9 cellular contexts compared by ENCODE assay signal in the genomic region with DNA sequence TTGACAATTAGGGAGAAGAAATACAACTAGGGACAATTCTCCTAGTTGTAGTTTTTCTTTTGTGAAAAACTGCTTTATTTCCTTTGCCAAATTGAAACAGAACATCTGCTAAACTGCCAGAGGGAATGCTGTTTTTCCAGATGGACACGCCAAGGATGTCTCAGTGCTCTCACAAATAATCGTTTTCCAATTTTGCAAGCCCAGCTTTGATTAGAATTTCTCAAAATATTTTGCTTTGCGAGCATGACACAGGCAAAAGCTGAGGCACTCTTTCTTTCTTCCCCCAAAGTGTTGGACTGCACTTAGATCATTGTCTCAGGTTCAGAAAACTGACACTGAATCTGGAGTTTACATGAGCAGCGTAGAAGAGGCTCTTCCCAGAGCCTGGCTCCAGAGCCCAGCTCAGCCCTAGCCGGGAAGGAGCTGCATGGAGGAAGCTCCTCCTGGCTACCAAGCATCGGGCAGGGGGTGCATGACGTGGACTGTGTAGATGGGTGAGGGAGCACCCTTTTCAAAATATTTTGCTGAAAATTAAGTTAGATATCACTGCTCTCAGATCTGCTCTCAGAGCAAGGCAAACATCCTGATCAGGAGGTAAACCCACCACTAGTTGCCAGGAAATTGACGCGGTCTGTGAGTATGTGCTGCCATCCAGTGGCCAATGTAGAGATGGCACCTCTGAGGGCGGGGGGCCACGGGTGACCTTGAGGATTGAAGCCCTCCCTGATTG.
DNase-seq lines count a peak whose midpoint lies in the region; ATAC-seq, FAIRE-seq and TF ChIP-seq lines count a peak whose summit lies in the region.
"Had no signal": no experiment of that assay in that cellular context is flagged by ENCODE, and none has a peak within 500 bp of the region (broad histone marks: within the 10 kb centered on the region; RNA-seq: fewer than 3 reads in every experiment).

No MANE protein-coding gene starts in this region.

- TF ChIP-seq CTCF in GM12878 (IDR thresholded peaks at IDR 0.05 in 2 of 3, conservative IDR thresholded peaks at IDR 0.05 in 1 of 3; ENCODE audit: control insufficient read depth in 2 of 3, extremely low read depth in 1 of 3, insufficient read depth in 1 of 3, low read depth in 3 of 3, low read length in 3 of 3): peak; percentile 85 to 93 (median 89)
- peak; percentile 92 to 96 (median 94) for TF ChIP-seq CTCF in spleen (IDR thresholded peaks at IDR 0.05 in 8 of 11, conservative IDR thresholded peaks at IDR 0.05 in 3 of 11)

- no peak overlapping the region for H3K4me3 ChIP-seq in Karpas-422 (ENCODE audit: low read length)
- no peak overlapping the region for H3K4me3 ChIP-seq in GM12878
- H3K4me3 ChIP-seq in spleen: peak overlapping the region in 1 of 8 donors; percentile 31

- H2AFZ ChIP-seq in Karpas-422 (ENCODE audit: low read length): no peak overlapping the region
- no peak overlapping the region for H2AFZ ChIP-seq in GM12878 (ENCODE audit: control insufficient read depth, low read depth, low read length)

- 18% methylated on average over 11 of the region's 11 CpGs for WGBS in GM12878 (ENCODE audit: insufficient coverage, insufficient replicate concordance, low lambda C conversion rate, missing lambda C conversion rate)
- WGBS in spleen, 5 donors: 26 to 40% (median 32%) methylated on average over 7 to 11 of the region's 11 CpGs

- RAD21 ChIA-PET in GM12878 (lab: Charles Lee; ENCODE audit: unreplicated experiment): interaction anchor here (0.7 to 1.7 kb wide), 11 partner anchors 8 to 762 kb away, joined by 3 to 16 read pairs (median 3); no protein-coding TSS in a partner anchor

- H3K4me1 ChIP-seq in Karpas-422 (ENCODE audit: low read length) (no peaks in the 10 kb centered on the region), GM12878 (ENCODE audit: control insufficient read depth, insufficient read depth, low read length) (no peaks in the 10 kb centered on the region), spleen (peaks cover 0 to 45% (median 21%) of the 10 kb centered on the region in 6 donors)

- no peak overlapping the region for H3K27ac ChIP-seq in Karpas-422 (ENCODE audit: low read length)
- no peak overlapping the region for H3K27ac ChIP-seq in GM12878 (ENCODE audit: control insufficient read depth, insufficient read depth)
- H3K27ac ChIP-seq in spleen: no peak overlapping the region

- no peak for TF ChIP-seq EP300 in GM12878 (IDR thresholded peaks at IDR 0.05; ENCODE audit: borderline replicate concordance in 1 of 2, control insufficient read depth in 1 of 2, low read depth in 2 of 2, low read length in 2 of 2)

- no peaks in the 10 kb centered on the region for H3K9me2 ChIP-seq in Karpas-422 (replicated peaks; ENCODE audit: insufficient read depth, low read length)

- peak; percentile 81 for ATAC-seq in GM21576 (IDR thresholded peaks at IDR 0.05; ENCODE audit: unreplicated experiment)
- ATAC-seq in GM12878: peak; percentile 90
- no peak for ATAC-seq in GM19324 (IDR thresholded peaks at IDR 0.05; ENCODE audit: low FRiP score, unreplicated experiment)

- peak; percentile 57 for FAIRE-seq in GM12878 (lab: Jason Lieb, UNC)
- FAIRE-seq: islet of Langerhans had no signal

- TF ChIP-seq RAD21 in GM12878 (IDR thresholded peaks at IDR 0.05; ENCODE audit: insufficient read depth, low read depth, low read length): peak; percentile 98

- TF ChIP-seq POLR2A in GM12878 (IDR thresholded peaks at IDR 0.05; ENCODE audit: low read depth, low read length): no peak
- no peak for TF ChIP-seq POLR2A in spleen (IDR thresholded peaks at IDR 0.05)

- no peaks in the 10 kb centered on the region for H4K20me1 ChIP-seq in Karpas-422 (ENCODE audit: insufficient read depth, low read depth, low read length)
- no peaks in the 10 kb centered on the region for H4K20me1 ChIP-seq in GM12878 (ENCODE audit: control insufficient read depth, insufficient read depth)

- POLR2A ChIA-PET in GM12878 (lab: Charles Lee): no interaction called here

- no peaks in the 10 kb centered on the region for H3K9me3 ChIP-seq in Karpas-422 (ENCODE audit: low read length)
- H3K9me3 ChIP-seq in GM12878 (replicated peaks; ENCODE audit: control insufficient read depth, insufficient read depth, low read length): no peaks in the 10 kb centered on the region
- H3K9me3 ChIP-seq in spleen: no peaks in the 10 kb centered on the region

- CTCF ChIA-PET in GM12878 (lab: Yijun Ruan, JAX): interaction anchor here (0.7 to 3.1 kb wide), 19 partner anchors 8 to 735 kb away, joined by 3 to 49 read pairs (median 4); no protein-coding TSS in a partner anchor

- no peaks in the 10 kb centered on the region for H3K36me3 ChIP-seq in Karpas-422 (ENCODE audit: insufficient read depth, low read length)
- no peaks in the 10 kb centered on the region for H3K36me3 ChIP-seq in GM12878 (ENCODE audit: control insufficient read depth in 2 of 2, insufficient read depth in 2 of 2, low read length in 1 of 2)
- H3K36me3 ChIP-seq in spleen: no peaks in the 10 kb centered on the region

- no peak overlapping the region for H3K4me2 ChIP-seq in Karpas-422 (ENCODE audit: low read depth, low read length, poor library complexity, severe bottlenecking)
- H3K4me2 ChIP-seq in GM12878 (ENCODE audit: control insufficient read depth, insufficient read depth): no peak overlapping the region

- SMC1A ChIA-PET in GM12878 (lab: Charles Lee; ENCODE audit: uncharacterized antibody, unreplicated experiment): interaction anchor here (0.7 to 2.2 kb wide), 10 partner anchors 23 to 822 kb away, joined by 3 to 23 read pairs (median 4); no protein-coding TSS in a partner anchor

- in situ Hi-C loops in GM12878 (cut with MboI): loop anchor here (5.0 to 25.0 kb wide), 4 partner anchors 82 to 743 kb away; no protein-coding TSS in a partner anchor

- H3K79me2 ChIP-seq in Karpas-422 (ENCODE audit: low read length) (no peaks in the 10 kb centered on the region), GM12878 (ENCODE audit: control insufficient read depth, insufficient read depth, low read length) (no peaks in the 10 kb centered on the region)

- H3K27me3 ChIP-seq in Karpas-422 (ENCODE audit: low read length) (no peaks in the 10 kb centered on the region), GM12878 (replicated peaks in 1 of 2; ENCODE audit: control insufficient read depth in 2 of 2, insufficient read depth in 2 of 2, low read length in 1 of 2) (no peaks in the 10 kb centered on the region; a peak in 1 of 4 replicates), spleen (replicated peaks in 1 of 7) (peaks cover 0 to 3% (median 0%) of the 10 kb centered on the region in 7 donors)

- intact Hi-C loops in GM12878 (cut with micrococcal nuclease; ENCODE audit: unreplicated experiment) (loop anchor here (1.0 to 5.0 kb wide), 3 partner anchors 80 to 588 kb away; no protein-coding TSS in a partner anchor), spleen (cut with DNase I; ENCODE audit: low total_unique reads) (loop anchor here (5.0 to 10.0 kb wide), 2 partner anchors 318 to 591 kb away; no protein-coding TSS in a partner anchor)

- DNase-seq in Daoy (ENCODE audit: low read depth) (peak; percentile 57), Karpas-422 (peak; percentile 85), T-helper 9 cell (peak; percentile 60), GM12878 (ENCODE audit: low read depth, low spot score) (peak; percentile 5), iPS-NIHi7 (ENCODE audit: extremely low spot score) (peak; percentile 89), spleen (peak; percentile 87)

- H3K9ac ChIP-seq in Karpas-422 (ENCODE audit: low read length) (no peak overlapping the region), GM12878 (ENCODE audit: control insufficient read depth, insufficient read depth, low read length) (no peak overlapping the region)

- no TSS peak for BruUV-seq in GM12878 (replicated peaks; lab: Mats Ljungman, UMichigan)

TF ChIP-seq in GM12878, 131 proteins besides CTCF, POLR2A, EP300 and RAD21:
- TF ChIP-seq EED (IDR thresholded peaks at IDR 0.05; ENCODE audit: low read depth) (no peak), LARP7 (IDR thresholded peaks at IDR 0.05) (0 out of 2 replicates have a peak, but pooled peaks have one; percentile 36), SP1 (IDR thresholded peaks at IDR 0.05; ENCODE audit: low read depth, low read length) (peak; percentile 12), ZZZ3 (IDR thresholded peaks at IDR 0.05; ENCODE audit: control insufficient read depth, insufficient read length, low read depth) (no peak), NFYA (IDR thresholded peaks at IDR 0.05; ENCODE audit: borderline replicate concordance, low read depth, low read length) (no peak), MLLT1 (IDR thresholded peaks at IDR 0.05) (no peak), YY1 (IDR thresholded peaks at IDR 0.05; ENCODE audit: low read depth, low read length) (peak; percentile 64), SREBF2 (IDR thresholded peaks at IDR 0.05; ENCODE audit: low read length) (no peak), ASH2L (IDR thresholded peaks at IDR 0.05; ENCODE audit: borderline replicate concordance, low read depth) (no peak), PML (IDR thresholded peaks at IDR 0.05; ENCODE audit: low read length) (no peak), SMC3 (IDR thresholded peaks at IDR 0.05; ENCODE audit: borderline replicate concordance, low read length) (peak; percentile 93)

Comparison
In these comparisons a context has a peak if more than half of its experiments do, and no peak if none do; other contexts are left out.
1. DNase-seq: peak in every context shown above with its lines; median percentile 89 in iPS-NIHi7; 87 in spleen; 85 in Karpas-422; 60 in T-helper 9 cell; 57 in Daoy; 5 in GM12878.